8 cellular contexts compared by ENCODE assay signal in genomic region chr17:32927724-32928526, GRCh38. TPM values are rescaled to one million over a fixed set of nuclear protein-coding genes. Genes with fewer than 3 reads are reported as not detected.
A peak's percentile ranks its signal among the peaks of the same experiment; 100 is the strongest.
DNase-seq lines count a peak whose midpoint lies in the region; ATAC-seq, FAIRE-seq and TF ChIP-seq lines count a peak whose summit lies in the region.

Gene TMEM98, plus strand, starts transcription at chr17:32928153. Its CDS starts 3,376 bp downstream, at chr17:32931529.

- peak within 1 kb of the TSS; percentile 71 for H3K4me2 ChIP-seq in endothelial cell of umbilical vein (ENCODE audit: insufficient read depth, low read length)

- H3K9me1 ChIP-seq in endothelial cell of umbilical vein (replicated peaks; ENCODE audit: control insufficient read depth, extremely low read depth, insufficient read depth, low read length) = no peaks in the 10 kb centered on the region

- no peaks in the 10 kb centered on the region for H3K9me3 Mint-ChIP-seq in memory B cell

- under 1% methylated on average over 37 of the region's 98 CpGs for WGBS in suprapubic skin

- peaks cover 2 to 3% of the 10 kb centered on the region in 2 experiments for H3K36me3 ChIP-seq in endothelial cell of umbilical vein (ENCODE audit: control insufficient read depth in 2 of 2, extremely low read depth in 1 of 2, insufficient read depth in 2 of 2, low read length in 2 of 2)
- no peaks in the 10 kb centered on the region for H3K36me3 ChIP-seq in suprapubic skin

- no peak for TF ChIP-seq POLR2A in endothelial cell of umbilical vein (IDR thresholded peaks at IDR 0.05; ENCODE audit: low read depth, low read length)
- no peak for TF ChIP-seq POLR2A in suprapubic skin (IDR thresholded peaks at IDR 0.05)

- ATAC-seq in memory B cell (ENCODE audit: low read depth) (peak; percentile 38), GM21737 (IDR thresholded peaks at IDR 0.05; ENCODE audit: unreplicated experiment) (no peak)

- H3K4me3 Mint-ChIP-seq in memory B cell = peak within 1 kb of the TSS; percentile 49

- no peaks in the 10 kb centered on the region for H3K36me3 Mint-ChIP-seq in memory B cell

- no peaks in the 10 kb centered on the region for H3K27me3 ChIP-seq in endothelial cell of umbilical vein (ENCODE audit: control insufficient read depth in 2 of 2, insufficient read depth in 2 of 2, low read length in 2 of 2)
- peaks cover 4% of the 10 kb centered on the region for H3K27me3 ChIP-seq in suprapubic skin

- H3K27me3 Mint-ChIP-seq in memory B cell = peaks cover 13% of the 10 kb centered on the region

- H3K4me3 ChIP-seq in endothelial cell of umbilical vein (replicated peaks in 1 of 3; ENCODE audit: insufficient read depth in 1 of 3, low read depth in 1 of 3, low read length in 3 of 3) = peak within 1 kb of the TSS; percentile 40 to 78 (median 73)
- peak within 1 kb of the TSS; percentile 64 for H3K4me3 ChIP-seq in suprapubic skin

- H3K27ac Mint-ChIP-seq in memory B cell = no peak within 1 kb of the TSS

- TF ChIP-seq CTCF in endothelial cell of umbilical vein (IDR thresholded peaks at IDR 0.05; ENCODE audit: extremely low read depth in 1 of 2, insufficient read depth in 1 of 2, low read depth in 1 of 2, low read length in 2 of 2) (no peak), suprapubic skin (IDR thresholded peaks at IDR 0.05) (no peak)

- CTCF ChIA-PET in endothelial cell of umbilical vein (lab: Charles Lee) = interaction anchor here (1.1 to 2.9 kb wide), 4 partner anchors 9 to 70 kb away, joined by 3 to 17 read pairs (median 10); partner anchors contain the start of gene MYO1D

- intact Hi-C loops in endothelial cell of umbilical vein (cut with micrococcal nuclease) = loop anchor here (1.0 to 5.0 kb wide), 2 partner anchors 16 to 51 kb away; partner anchors contain the start of gene MYO1D

- no peaks in the 10 kb centered on the region for H3K4me1 Mint-ChIP-seq in memory B cell

- no peak for TF ChIP-seq EP300 in suprapubic skin (IDR thresholded peaks at IDR 0.05)

- DNase-seq in NCI-H1436 (lab: John Stamatoyannopoulos, UW) (peak; percentile 34), NCI-H1436 treated with DMSO at 0.1 percent for 48 hours (lab: John Stamatoyannopoulos, UW) (no peak), RPMI7951 (ENCODE audit: low read depth) (peak; percentile 20), endothelial cell of umbilical vein (ENCODE audit: low read depth, low spot score) (no peak), memory B cell (ENCODE audit: low spot score in 2 of 2) (peak in 1 of 2 donors; percentile 13), suprapubic skin (ENCODE audit: low spot score in 2 of 2) (no peak)
- DNase-seq in activated CD4-positive, CD25-positive, alpha-beta regulatory T cell (lab: John Stamatoyannopoulos, UW) = no peak

- POLR2A ChIA-PET in endothelial cell of umbilical vein (lab: Charles Lee) = no interaction called here

- no peaks in the 10 kb centered on the region for H3K79me2 ChIP-seq in endothelial cell of umbilical vein (ENCODE audit: control insufficient read depth, insufficient read depth, low read length)

- dilution Hi-C loops in endothelial cell of umbilical vein (cut with MboI; ENCODE audit: extremely low pct_ligation_motif_present, low sequenced_read_pairs) = no loop called here

- H3K27ac ChIP-seq in endothelial cell of umbilical vein (ENCODE audit: insufficient read depth, low read depth, low read length) = peak within 1 kb of the TSS; percentile 36
- H3K27ac ChIP-seq in suprapubic skin = peak within 1 kb of the TSS; percentile 75

- no peaks in the 10 kb centered on the region for H4K20me1 ChIP-seq in endothelial cell of umbilical vein (replicated peaks; ENCODE audit: control insufficient read depth, extremely low read depth, insufficient read depth, low read length)

- H2AFZ ChIP-seq in endothelial cell of umbilical vein (ENCODE audit: low read depth, low read length) = peak within 1 kb of the TSS; percentile 72

- H3K9ac ChIP-seq in endothelial cell of umbilical vein (replicated peaks; ENCODE audit: extremely low read depth, insufficient read depth, low read length) = peak within 1 kb of the TSS; percentile 72

- BruUV-seq in endothelial cell of umbilical vein (replicated peaks; lab: Mats Ljungman, UMichigan) = no TSS peak

- H3K9me3 ChIP-seq in endothelial cell of umbilical vein (replicated peaks; ENCODE audit: control insufficient read depth, insufficient read depth, low read length) = no peaks in the 10 kb centered on the region
- H3K9me3 ChIP-seq in suprapubic skin = no peaks in the 10 kb centered on the region

- H3K4me1 ChIP-seq in endothelial cell of umbilical vein (ENCODE audit: control insufficient read depth, extremely low read depth, insufficient read depth, low read length) (peaks cover 31% of the 10 kb centered on the region), suprapubic skin (peaks cover 20% of the 10 kb centered on the region)

- no peak for FAIRE-seq in endothelial cell of umbilical vein (lab: Jason Lieb, UNC)

TF ChIP-seq in endothelial cell of umbilical vein, 7 proteins besides CTCF, POLR2A, EP300 and RAD21:
- TF ChIP-seq POLR2AphosphoS5 (IDR thresholded peaks at IDR 0.05; ENCODE audit: insufficient read depth, low read depth, low read length) (no peak), EZH2 (IDR thresholded peaks at IDR 0.05; ENCODE audit: borderline replicate concordance, low read depth, low read length, severe bottlenecking) (no peak), GATA2 (IDR thresholded peaks at IDR 0.05; ENCODE audit: insufficient read depth, insufficient read length, low read depth, low read length) (no peak), FOS (IDR thresholded peaks at IDR 0.05; ENCODE audit: borderline replicate concordance, insufficient read depth, low read length) (no peak), MYC (IDR thresholded peaks at IDR 0.05; ENCODE audit: low read depth, low read length) (no peak), JUN (IDR thresholded peaks at IDR 0.05; ENCODE audit: borderline replicate concordance, insufficient read depth, insufficient read length, low read depth) (no peak), MAX (IDR thresholded peaks at IDR 0.05; ENCODE audit: insufficient read depth, insufficient read length) (no peak)

RNA-seq across cellular contexts. Expression of gene TMEM98, which starts in this region (rescaled TPM):
- 36.9 and 52.5 TPM in 2 replicates for total RNA-seq in RPMI7951 (2014; rRNA removed; shearing (Covaris generic))
- total RNA-seq in endothelial cell of umbilical vein (83.6 and 101 TPM in 2 replicates), suprapubic skin (10 to 100 TPM; 17.7 to 31.3 (median 30.3) TPM)
- 427 and 456 TPM in 2 replicates for polyA plus RNA-seq in endothelial cell of umbilical vein
- 332 and 366 TPM in 2 replicates for polyA plus RNA-seq in endothelial cell of umbilical vein (2011; cell fraction: cytosol; rRNA removed)
- polyA plus RNA-seq in endothelial cell of umbilical vein (2011; cell fraction: nucleus; rRNA removed) = 220 and 248 TPM in 2 replicates
- polyA plus RNA-seq in endothelial cell of umbilical vein (2012) = 143 and 151 TPM in 2 replicates
- polyA minus RNA-seq in endothelial cell of umbilical vein = 441 and 489 TPM in 2 replicates
- not detected for polyA minus RNA-seq in endothelial cell of umbilical vein (2011; cell fraction: cytosol; rRNA and poly(A)+ RNA removed)
- polyA minus RNA-seq in endothelial cell of umbilical vein (2011; cell fraction: nucleus; rRNA and poly(A)+ RNA removed) = 52.7 and 71.3 TPM in 2 replicates

Comparison
In these comparisons a context has a peak if more than half of its experiments do, and no peak if none do; other contexts are left out.
1. DNase-seq: peak in NCI-H1436 (single experiment) and RPMI7951 (single experiment); none in NCI-H1436 treated with DMSO at 0.1 percent for 48 hours (single experiment), endothelial cell of umbilical vein (single experiment), suprapubic skin (0 of 2) and activated CD4-positive, CD25-positive, alpha-beta regulatory T cell (0 of 4).